Comparison of ENCODE assay signal across 3 cellular contexts in genomic region chr17:44848961-44849489, GRCh38.
TF ChIP-seq lines count a peak whose summit lies in the region.

No MANE protein-coding gene starts in this region.

TF ChIP-seq in SK-N-SH, 30 proteins besides CTCF, POLR2A, EP300 and RAD21:
- TF ChIP-seq CHD2 (IDR thresholded peaks at IDR 0.05; ENCODE audit: low read length, partially characterized antibody): no peak

TF ChIP-seq in SK-N-SH treated with all-trans-retinoic acid at 6 μM for 48 hours, 23 proteins besides CTCF, POLR2A, EP300 and RAD21:
- no peak for TF ChIP-seq ZNF70 (CRISPR knock-in tag; IDR thresholded peaks at IDR 0.05)
- TF ChIP-seq BACH2 (CRISPR knock-in tag; IDR thresholded peaks at IDR 0.05; ENCODE audit: borderline replicate concordance): no peak
- no peak for TF ChIP-seq ISL1 (CRISPR knock-in tag; IDR thresholded peaks at IDR 0.05)
- no peak for TF ChIP-seq CSRNP3 (CRISPR knock-in tag; IDR thresholded peaks at IDR 0.05)
- no peak for TF ChIP-seq TCF4 (CRISPR knock-in tag; IDR thresholded peaks at IDR 0.05; ENCODE audit: borderline replicate concordance)
- TF ChIP-seq TSHZ2 (CRISPR knock-in tag; IDR thresholded peaks at IDR 0.05): no peak
- TF ChIP-seq CSDC2 (CRISPR knock-in tag; IDR thresholded peaks at IDR 0.05): no peak
- no peak for TF ChIP-seq ZNF565 (CRISPR knock-in tag; conservative IDR thresholded peaks at IDR 0.05; ENCODE audit: low read depth)
- no peak for TF ChIP-seq TOX (CRISPR knock-in tag; IDR thresholded peaks at IDR 0.05; ENCODE audit: borderline replicate concordance)
- no peak for TF ChIP-seq SNAI2 (CRISPR knock-in tag; IDR thresholded peaks at IDR 0.05)
- TF ChIP-seq PPARA (CRISPR knock-in tag; IDR thresholded peaks at IDR 0.05; ENCODE audit: borderline replicate concordance): no peak
- no peak for TF ChIP-seq ZNF8 (CRISPR knock-in tag; IDR thresholded peaks at IDR 0.05)
- no peak for TF ChIP-seq ARNTL (CRISPR knock-in tag; IDR thresholded peaks at IDR 0.05; ENCODE audit: borderline replicate concordance, low read depth)
TF ChIP-seq in SK-N-SH treated with all-trans-retinoic acid at 6 μM for 48 hours: peak in this region for 0.

TF ChIP-seq in IMR-90, 13 proteins besides CTCF, POLR2A, EP300 and RAD21:
- TF ChIP-seq RCOR1 (IDR thresholded peaks at IDR 0.05; ENCODE audit: insufficient replicate concordance, low read length) (no peak), MAFK (IDR thresholded peaks at IDR 0.05; ENCODE audit: low read depth, low read length) (no peak), RFX5 (IDR thresholded peaks at IDR 0.05; ENCODE audit: low read depth, low read length) (no peak)
